Comparison of ENCODE assay signal across 1 cellular context in genomic region chr6:157045831-157046454, GRCh38.
TF ChIP-seq lines count a peak whose summit lies in the region.

No MANE protein-coding gene starts in this region.

TF ChIP-seq in WTC11, 78 proteins besides CTCF, POLR2A, EP300 and RAD21 (continued from another document):
- TF ChIP-seq HMGA2 (CRISPR knock-in tag; IDR thresholded peaks at IDR 0.05) (no peak), TEAD1 (CRISPR knock-in tag; IDR thresholded peaks at IDR 0.05) (no peak), JAZF1 (CRISPR knock-in tag; IDR thresholded peaks at IDR 0.05) (no peak), ZNF416 (CRISPR knock-in tag; IDR thresholded peaks at IDR 0.05) (no peak), ZNF281 (CRISPR knock-in tag; IDR thresholded peaks at IDR 0.05) (no peak), NR3C1 (CRISPR knock-in tag; conservative IDR thresholded peaks at IDR 0.05; ENCODE audit: low read depth) (no peak), TEAD4 (CRISPR knock-in tag; IDR thresholded peaks at IDR 0.05) (no peak), TCF7 (CRISPR knock-in tag; IDR thresholded peaks at IDR 0.05; ENCODE audit: low read depth) (no peak), ATF6 (CRISPR knock-in tag; IDR thresholded peaks at IDR 0.05) (no peak), ZSCAN18 (CRISPR knock-in tag; IDR thresholded peaks at IDR 0.05) (no peak)
